ENCODE assay signal across 24 cellular contexts in genomic region chr1:229237320-229237719, GRCh38. TPM values are rescaled to one million over a fixed set of nuclear protein-coding genes. Genes with fewer than 3 reads are reported as not detected.
DNase-seq lines count a peak whose midpoint lies in the region; ATAC-seq lines count a peak whose summit lies in the region.
"Had no signal": no experiment of that assay in that cellular context is flagged by ENCODE, and none has a peak within 500 bp of the region (broad histone marks: within the 10 kb centered on the region; RNA-seq: fewer than 3 reads in every experiment).

No MANE protein-coding gene starts in this region.

- no peak for ATAC-seq in HG03469 (IDR thresholded peaks at IDR 0.05; ENCODE audit: unreplicated experiment)
- no peak for ATAC-seq in HG03457 (IDR thresholded peaks at IDR 0.05; ENCODE audit: unreplicated experiment)
- ATAC-seq: left cardiac atrium, PC-3, psoas muscle had no signal

- peak; percentile 33 to 37 for DNase-seq in NCI-H2081 (lab: John Stamatoyannopoulos, UW)
- no peak for DNase-seq in NCI-H2081 treated with DMSO at 0.1 percent for 48 hours (lab: John Stamatoyannopoulos, UW)
- peak; percentile 77 for DNase-seq in NCI-H146 treated with DMSO at 0.1 percent for 48 hours (lab: John Stamatoyannopoulos, UW; ENCODE audit: unreplicated experiment)
- DNase-seq in T-helper 2 cell = no peak
- DNase-seq: activated B cell treated with CpG ODN at 0.5 μM for 24 hours; activated CD4-positive, alpha-beta T cell treated with anti-CD3 and anti-CD28 coated beads, Interleukin-2, amount 50 U/mL, for 48 hours; activated CD8-positive, alpha-beta memory T cell treated with anti-CD3 and anti-CD28 coated beads, Interleukin-2, amount 50 U/mL, for 4 hours; aorta; CD8-positive, alpha-beta memory T cell; DND-41; H9; left cardiac atrium; NCI-H1092; NCI-H2171 treated with DMSO at 0.1 percent for 48 hours; PC-3; psoas muscle; Right ventricle myocardium superior; stimulated activated CD4-positive, alpha-beta T cell treated with anti-CD3 and anti-CD28 coated beads, Interleukin-15, amount 100 ng/mL, for 24 hours; stomach had no signal

- H3K27ac ChIP-seq in angular gyrus (ENCODE audit: low read depth, low read length) (peak overlapping the region; percentile 49), temporal lobe (ENCODE audit: low read depth, low read length) (peak overlapping the region; percentile 85)
- H3K27ac ChIP-seq: cardiac muscle cell, psoas muscle, stomach had no signal

RNA-seq across cellular contexts. Expression of gene RAB4A, which starts 33.6 kb away (rescaled TPM):
- 26.1 TPM for total RNA-seq in temporal lobe

Comparison
In these comparisons a context has a peak if more than half of its experiments do, and no peak if none do; other contexts are left out.
1. DNase-seq: peak in NCI-H2081 (2 of 2) and NCI-H146 treated with DMSO at 0.1 percent for 48 hours (single experiment); none in NCI-H2081 treated with DMSO at 0.1 percent for 48 hours (single experiment) and T-helper 2 cell (0 of 5).